ENCODE assay signal across 11 cellular contexts in genomic region chr15:75049392-75049791, GRCh38. TPM values are rescaled to one million over a fixed set of nuclear protein-coding genes. Genes with fewer than 3 reads are reported as not detected.
DNase-seq lines count a peak whose midpoint lies in the region; ATAC-seq and TF ChIP-seq lines count a peak whose summit lies in the region.
"Had no signal": no experiment of that assay in that cellular context is flagged by ENCODE, and none has a peak within 500 bp of the region (broad histone marks: within the 10 kb centered on the region; RNA-seq: fewer than 3 reads in every experiment).

No MANE protein-coding gene starts in this region.

- TF ChIP-seq CTCF in IMR-90 (conservative IDR thresholded peaks at IDR 0.05; ENCODE audit: low read depth, low read length) (no peak), brain microvascular endothelial cell (IDR thresholded peaks at IDR 0.05; ENCODE audit: low read depth, low read length, missing control alignments) (no peak)

- H2AK5ac ChIP-seq in IMR-90 (ENCODE audit: low read depth, low read length) = no peak overlapping the region

- peak overlapping the region; percentile 66 for H2AK9ac ChIP-seq in IMR-90 (replicated peaks; ENCODE audit: low read depth, low read length, poor library complexity)

- TF ChIP-seq POLR2A in IMR-90 (IDR thresholded peaks at IDR 0.05; ENCODE audit: low read depth, low read length) = no peak
- no peak for TF ChIP-seq POLR2A in GM18505 (IDR thresholded peaks at IDR 0.05; ENCODE audit: borderline replicate concordance, extremely low read depth, insufficient read depth, insufficient read length)

- H3K18ac ChIP-seq in IMR-90 (ENCODE audit: low read depth, low read length) = no peak overlapping the region

- no peak overlapping the region for H3K27ac ChIP-seq in IMR-90 (ENCODE audit: insufficient read depth, low read length)
- no peak overlapping the region for H3K27ac ChIP-seq in right cardiac atrium (ENCODE audit: low read length)
- peak overlapping the region; percentile 8 for H3K27ac ChIP-seq in skeletal muscle tissue (ENCODE audit: low read depth, low read length)
- H3K27ac ChIP-seq in brain microvascular endothelial cell = no peak overlapping the region

- no peak overlapping the region for H3K9ac ChIP-seq in IMR-90 (ENCODE audit: low read depth, low read length)
- H3K9ac ChIP-seq in skeletal muscle tissue (ENCODE audit: low read depth in 1 of 3, low read length in 3 of 3) = peak overlapping the region in 1 of 3 donors; percentile 50

- TF ChIP-seq RAD21 in IMR-90 (IDR thresholded peaks at IDR 0.05; ENCODE audit: low read length) = no peak

- H3K14ac ChIP-seq in IMR-90 (replicated peaks; ENCODE audit: low read depth, low read length) = no peak overlapping the region

- no peak overlapping the region for H4K91ac ChIP-seq in IMR-90 (ENCODE audit: insufficient read depth, low read depth, low read length)

- H4K5ac ChIP-seq in IMR-90 (ENCODE audit: low read depth, low read length) = no peak overlapping the region

- H3K4me2 ChIP-seq in IMR-90 (ENCODE audit: low read depth, low read length) = no peak overlapping the region

- H3K4me3 ChIP-seq in IMR-90 (ENCODE audit: insufficient read depth, low read depth, low read length) = no peak overlapping the region
- H3K4me3 ChIP-seq in right cardiac atrium (ENCODE audit: low read length) = no peak overlapping the region
- H3K4me3 ChIP-seq in skeletal muscle tissue (ENCODE audit: low read length in 3 of 3) = no peak overlapping the region
- H3K4me3 ChIP-seq in brain microvascular endothelial cell (ENCODE audit: low read depth, low read length) = no peak overlapping the region
- H3K4me3 ChIP-seq: HAP-1 had no signal

- intact Hi-C loops in IMR-90 (cut with micrococcal nuclease) = no loop called here
- intact Hi-C loops in right cardiac atrium (cut with DNase I) = no loop called here

- CTCF ChIA-PET in IMR-90 (lab: Yijun Ruan, JAX) = no interaction called here

- DNase-seq in IMR-90 (peak; percentile 28), anterior cingulate cortex (lab: John Stamatoyannopoulos, UW) (peak in 54 of 58 donors; percentile 12 to 82 (median 58)), right cardiac atrium (peak; percentile 80 to 92 (median 90)), brain microvascular endothelial cell (no peak)
- DNase-seq: NCI-H187, SHP77 treated with DMSO at 0.1 percent for 48 hours had no signal

- no peak overlapping the region for H2BK120ac ChIP-seq in IMR-90 (ENCODE audit: low read depth, low read length)

- H4K8ac ChIP-seq in IMR-90 (ENCODE audit: low read depth in 2 of 2, low read length in 2 of 2) = no peak overlapping the region

- H2BK20ac ChIP-seq in IMR-90 (ENCODE audit: low read depth, low read length) = no peak overlapping the region

- no peaks in the 10 kb centered on the region for H3K9me3 ChIP-seq in IMR-90 (ENCODE audit: control insufficient read depth, insufficient read depth, low read length)
- no peaks in the 10 kb centered on the region for H3K9me3 ChIP-seq in right cardiac atrium (ENCODE audit: control insufficient read depth, low read length)
- H3K9me3 ChIP-seq in skeletal muscle tissue (ENCODE audit: control insufficient read depth in 3 of 3, low read length in 3 of 3) = no peaks in the 10 kb centered on the region
- H3K9me3 ChIP-seq: HAP-1 had no signal

- H3K4me1 ChIP-seq in IMR-90 (ENCODE audit: control insufficient read depth, insufficient read depth, low read length) (peaks cover 14% of the 10 kb centered on the region), right cardiac atrium (ENCODE audit: control insufficient read depth, insufficient read depth, low read length) (peaks cover 38% of the 10 kb centered on the region), skeletal muscle tissue (ENCODE audit: control insufficient read depth in 3 of 3, insufficient read depth in 3 of 3, low read length in 3 of 3) (peaks cover 49 to 62% (median 59%) of the 10 kb centered on the region in 3 donors)
- H3K4me1 ChIP-seq: HAP-1 had no signal

- H2AFZ ChIP-seq in IMR-90 (replicated peaks; ENCODE audit: low read length, poor library complexity) = no peak overlapping the region

- dilution Hi-C loops in IMR-90 (cut with HindIII; ENCODE audit: low sequenced_read_pairs, unreplicated experiment) = no loop called here

- in situ Hi-C loops in IMR-90 (cut with MboI; ENCODE audit: low sequenced_read_pairs) (no loop called here), brain microvascular endothelial cell (cut with HindIII; ENCODE audit: low pct_ligation_motif_present, low sequenced_read_pairs) (no loop called here)

- no peaks in the 10 kb centered on the region; the same call in 1 of the 2 replicates for H3K36me3 ChIP-seq in IMR-90 (ENCODE audit: control insufficient read depth, insufficient read depth, low read length)
- H3K36me3 ChIP-seq in skeletal muscle tissue (ENCODE audit: control insufficient read depth in 3 of 3, insufficient read depth in 3 of 3, low read length in 3 of 3) = peaks cover 2 to 4% (median 4%) of the 10 kb centered on the region in 3 donors
- no peaks in the 10 kb centered on the region for H3K36me3 ChIP-seq in brain microvascular endothelial cell (replicated peaks)

- H3K79me1 ChIP-seq in IMR-90 (ENCODE audit: low read depth in 1 of 2, low read length in 2 of 2) = peaks cover 0 to 11% of the 10 kb centered on the region in 2 experiments; a peak in 2 of 4 replicates

- 90% methylated on average over 2 of the region's 11 CpGs; no CpG with 5 or more reads in 1 of the 2 experiments for WGBS in IMR-90 (ENCODE audit: extremely low coverage in 2 of 2, insufficient read length in 1 of 2), 2 experiments
- 43% methylated on average over 11 of the region's 11 CpGs for WGBS in right cardiac atrium

- no peak overlapping the region for H2BK15ac ChIP-seq in IMR-90 (ENCODE audit: low read depth, low read length)

- H3K56ac ChIP-seq in IMR-90 (ENCODE audit: extremely low read depth, insufficient read depth, low read length) = no peak overlapping the region

- BruUV-seq in IMR-90 (replicated peaks; lab: Mats Ljungman, UMichigan) = no TSS peak

- no peak overlapping the region for H3K4ac ChIP-seq in IMR-90 (ENCODE audit: low read depth, low read length)

- POLR2A ChIA-PET in IMR-90 (lab: Charles Lee; ENCODE audit: unreplicated experiment) = no interaction called here

- no peak for ATAC-seq in IMR-90 (ENCODE audit: low read depth)
- peak; percentile 17 to 50 for ATAC-seq in right cardiac atrium
- no peak for ATAC-seq in GM21529 (IDR thresholded peaks at IDR 0.05; ENCODE audit: unreplicated experiment)
- no peak for ATAC-seq in HG02623 (IDR thresholded peaks at IDR 0.05; ENCODE audit: unreplicated experiment)
- ATAC-seq in GM18505 (IDR thresholded peaks at IDR 0.05; ENCODE audit: unreplicated experiment) = no peak

- peaks cover 13% of the 10 kb centered on the region for H3K9me1 ChIP-seq in IMR-90 (ENCODE audit: insufficient read depth, low read length)

- no peak overlapping the region for H2BK5ac ChIP-seq in IMR-90 (ENCODE audit: low read depth, low read length, poor library complexity, severe bottlenecking)

- H4K20me1 ChIP-seq in IMR-90 (ENCODE audit: insufficient read depth, low read length) = no peaks in the 10 kb centered on the region; the same call in 1 of the 2 replicates

- no peak overlapping the region for H3K23ac ChIP-seq in IMR-90 (ENCODE audit: low read depth, low read length)

- H3K27me3 ChIP-seq in IMR-90 (ENCODE audit: control insufficient read depth, insufficient read depth, low read length) = no peaks in the 10 kb centered on the region
- no peaks in the 10 kb centered on the region for H3K27me3 ChIP-seq in right cardiac atrium (ENCODE audit: control insufficient read depth, insufficient read depth)
- no peaks in the 10 kb centered on the region for H3K27me3 ChIP-seq in skeletal muscle tissue (ENCODE audit: control insufficient read depth in 3 of 3, insufficient read depth in 3 of 3, low read length in 3 of 3)
- H3K27me3 ChIP-seq in brain microvascular endothelial cell (replicated peaks) = no peaks in the 10 kb centered on the region

TF ChIP-seq in IMR-90, 13 proteins besides CTCF, POLR2A, EP300 and RAD21:
- TF ChIP-seq ELK1 (IDR thresholded peaks at IDR 0.05; ENCODE audit: borderline replicate concordance, low read depth, low read length) = no peak
- no peak for TF ChIP-seq MXI1 (IDR thresholded peaks at IDR 0.05; ENCODE audit: borderline replicate concordance, low read depth, low read length)
- no peak for TF ChIP-seq BHLHE40 (IDR thresholded peaks at IDR 0.05; ENCODE audit: low read depth, low read length)
- no peak for TF ChIP-seq CEBPB (IDR thresholded peaks at IDR 0.05; ENCODE audit: low read depth, low read length)

RNA-seq across cellular contexts. Expression of gene PPCDC, which starts 26.0 kb away (rescaled TPM):
- total RNA-seq in IMR-90 (2012; rRNA removed) = 5.6 and 13.3 TPM in 2 replicates
- polyA plus RNA-seq in IMR-90 (2012; rRNA removed) = 16.3 and 17.1 TPM in 2 replicates
- polyA plus RNA-seq in IMR-90 (2012; cell fraction: cytosol; rRNA removed) = 11.2 and 24.4 TPM in 2 replicates
- 14.8 and 25.5 TPM in 2 replicates for polyA plus RNA-seq in IMR-90 (2012; cell fraction: nucleus; rRNA removed; ENCODE audit: low replicate concordance)
- 1 to 10 TPM; 4.7 to 6.3 (median 5.2) TPM for total RNA-seq in right cardiac atrium
- polyA plus RNA-seq in right cardiac atrium = 12.6 TPM
- 4.7 TPM for total RNA-seq in skeletal muscle tissue

RNA-seq across cellular contexts. Expression of gene SCAMP5, which starts 54.0 kb away (rescaled TPM):
- total RNA-seq in IMR-90 (2012; rRNA removed) (0.36 and 0.56 TPM in 2 replicates), right cardiac atrium (10 to 100 TPM in 1 of 4 donors, 1 to 10 TPM in 3; 4.5 to 10.2 (median 7.4) TPM), skeletal muscle tissue (1.6 TPM)
- polyA plus RNA-seq in IMR-90 (2012; rRNA removed) (1.6 and 1.7 TPM in 2 replicates), right cardiac atrium (4.7 TPM)
- 0.64 and 1.7 TPM in 2 replicates for polyA plus RNA-seq in IMR-90 (2012; cell fraction: cytosol; rRNA removed)
- 5.1 and 5.5 TPM in 2 replicates for polyA plus RNA-seq in IMR-90 (2012; cell fraction: nucleus; rRNA removed; ENCODE audit: low replicate concordance)

Comparison
In these comparisons a context has a peak if more than half of its experiments do, and no peak if none do; other contexts are left out.
1. ATAC-seq: peak in right cardiac atrium (2 of 2); none in IMR-90 (single experiment), GM21529 (single experiment), HG02623 (single experiment) and GM18505 (single experiment).